In the genomic region with DNA sequence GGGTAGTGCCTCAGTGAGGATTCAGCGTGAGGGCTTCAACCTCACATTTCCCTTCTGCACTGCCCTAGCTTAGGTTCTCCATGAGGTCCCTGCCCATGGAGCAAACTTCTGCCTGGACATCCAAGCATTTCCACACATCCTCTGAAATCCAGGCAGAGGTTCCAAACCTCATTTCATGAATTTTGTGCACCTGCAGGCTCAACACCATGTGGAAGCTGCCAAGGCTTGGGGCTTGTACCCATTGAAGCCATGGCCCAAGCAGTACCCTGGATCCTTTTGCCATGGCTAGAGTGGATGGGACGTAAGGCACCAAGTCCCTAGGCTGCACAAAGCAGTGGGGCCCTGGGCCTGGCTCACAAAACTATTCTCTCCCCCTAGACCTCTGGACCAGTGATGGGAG, we compare ENCODE assay signal across 34 cellular contexts.
"Had no signal": no experiment of that assay in that cellular context is flagged by ENCODE, and none has a peak within 500 bp of the region (broad histone marks: within the 10 kb centered on the region; RNA-seq: fewer than 3 reads in every experiment).

No MANE protein-coding gene starts in this region.

- H3K9me3 ChIP-seq: MG63 had no signal

- H3K27me3 ChIP-seq: MG63 had no signal

- H3K27ac ChIP-seq: KMS-11 had no signal

- H3K4me2 ChIP-seq: KMS-11 had no signal

- H3K4me3 ChIP-seq: MG63 had no signal

- DNase-seq: Karpas-422, Kasumi-1, KBM-7, KG1, MG63, MM.1S, MV-4-11, NCI-H1048, NCI-H1092, NCI-H1092 treated with DMSO at 0.1 percent for 48 hours, NCI-H1105, NCI-H1105 treated with DMSO at 0.1 percent for 48 hours, NCI-H1417, NCI-H1417 treated with DMSO at 0.1 percent for 48 hours, NCI-H1436, NCI-H1436 treated with DMSO at 0.1 percent for 48 hours, NCI-H146, NCI-H1694, NCI-H1694 treated with DMSO at 0.1 percent for 48 hours, NCI-H187, NCI-H187 treated with DMSO at 0.1 percent for 48 hours, NCI-H1930, NCI-H2029 treated with DMSO at 0.1 percent for 48 hours, NCI-H2081, NCI-H2081 treated with DMSO at 0.1 percent for 48 hours, NCI-H2107, NCI-H2171, NCI-H2171 treated with DMSO at 0.1 percent for 48 hours, NCI-H2227 treated with DMSO at 0.1 percent for 48 hours, NCI-H226, NCI-H345, NCI-H446, NCI-H446 treated with DMSO at 0.1 percent for 48 hours had no signal

- H3K9ac ChIP-seq: KMS-11 had no signal

- H3K36me3 ChIP-seq: MG63 had no signal
